Comparison of ENCODE assay signal across 9 cellular contexts in genomic region chr16:28187595-28188004, GRCh38. TPM values are rescaled to one million over a fixed set of nuclear protein-coding genes. Genes with fewer than 3 reads are reported as not detected.
DNase-seq lines count a peak whose midpoint lies in the region; ATAC-seq and TF ChIP-seq lines count a peak whose summit lies in the region.
"Had no signal": no experiment of that assay in that cellular context is flagged by ENCODE, and none has a peak within 500 bp of the region (broad histone marks: within the 10 kb centered on the region; RNA-seq: fewer than 3 reads in every experiment).

No MANE protein-coding gene starts in this region.

- H3K27me3 ChIP-seq in A673 (replicated peaks; ENCODE audit: insufficient read depth, low read depth, low read length, poor library complexity) = no peaks in the 10 kb centered on the region

- peaks cover 51% of the 10 kb centered on the region for H3K4me1 ChIP-seq in A673 (ENCODE audit: insufficient read depth, low read length, poor library complexity, severe bottlenecking)

- DNase-seq in A673 (ENCODE audit: low spot score) = no peak
- DNase-seq in activated naive CD8-positive, alpha-beta T cell treated with anti-CD3 and anti-CD28 coated beads, Interleukin-2, amount 10 ng/mL, durations not matched to agents 7 days and 5 days = no peak
- no peak for DNase-seq in NCI-H748 (lab: John Stamatoyannopoulos, UW; ENCODE audit: unreplicated experiment)
- DNase-seq in omental fat pad (ENCODE audit: low spot score) = no peak
- no peak for DNase-seq in NCI-H2196 (lab: John Stamatoyannopoulos, UW; ENCODE audit: unreplicated experiment)
- no peak for DNase-seq in A172 (ENCODE audit: low spot score)
- DNase-seq: NCI-H524 had no signal

- H3K36me3 ChIP-seq in A673 (ENCODE audit: insufficient read depth, low read length, poor library complexity, severe bottlenecking) = no peaks in the 10 kb centered on the region

- intact Hi-C loops in A673 (cut with micrococcal nuclease; ENCODE audit: unreplicated experiment) = no loop called here

- POLR2A ChIA-PET in A673 (lab: Charles Lee; ENCODE audit: low non-redundant PET) = no interaction called here
- POLR2A ChIA-PET in activated naive CD8-positive, alpha-beta T cell treated with anti-CD3 and anti-CD28 coated beads, Interleukin-2, amount 10 ng/mL, durations not matched to agents 7 days and 5 days (lab: Charles Lee) = interaction anchor here (1.2 to 3.6 kb wide), 3 partner anchors 23 to 46 kb away, joined by 3 to 35 read pairs (median 19); partner anchors contain the start of gene XPO6

- H3K9me3 Mint-ChIP-seq in activated naive CD8-positive, alpha-beta T cell treated with anti-CD3 and anti-CD28 coated beads, Interleukin-2, amount 10 ng/mL, durations not matched to agents 7 days and 5 days = peaks cover 3% of the 10 kb centered on the region

- H3K4me3 Mint-ChIP-seq in activated naive CD8-positive, alpha-beta T cell treated with anti-CD3 and anti-CD28 coated beads, Interleukin-2, amount 10 ng/mL, durations not matched to agents 7 days and 5 days = peak overlapping the region; percentile 77

- H3K36me3 Mint-ChIP-seq in activated naive CD8-positive, alpha-beta T cell treated with anti-CD3 and anti-CD28 coated beads, Interleukin-2, amount 10 ng/mL, durations not matched to agents 7 days and 5 days = peaks cover 30% of the 10 kb centered on the region

- peak; percentile 33 for ATAC-seq in GM19324 (IDR thresholded peaks at IDR 0.05; ENCODE audit: low FRiP score, unreplicated experiment)
- peak; percentile 41 for ATAC-seq in HG03280 (IDR thresholded peaks at IDR 0.05; ENCODE audit: unreplicated experiment)
- peak; percentile 40 for ATAC-seq in activated naive CD8-positive, alpha-beta T cell treated with anti-CD3 and anti-CD28 coated beads, Interleukin-2, amount 10 ng/mL, durations not matched to agents 7 days and 5 days (ENCODE audit: low read depth)
- ATAC-seq in omental fat pad (ENCODE audit: low FRiP score) = no peak

- peak overlapping the region; percentile 57 for H3K27ac ChIP-seq in A673 (ENCODE audit: low read depth, low read length, poor library complexity, severe bottlenecking)

- no peak for TF ChIP-seq CTCF in A673 (conservative IDR thresholded peaks at IDR 0.05; ENCODE audit: low read depth, low read length)
- TF ChIP-seq CTCF in omental fat pad (IDR thresholded peaks at IDR 0.05) = no peak

- H3K27me3 Mint-ChIP-seq in activated naive CD8-positive, alpha-beta T cell treated with anti-CD3 and anti-CD28 coated beads, Interleukin-2, amount 10 ng/mL, durations not matched to agents 7 days and 5 days = no peaks in the 10 kb centered on the region

- peak overlapping the region; percentile 94 for H3K27ac Mint-ChIP-seq in activated naive CD8-positive, alpha-beta T cell treated with anti-CD3 and anti-CD28 coated beads, Interleukin-2, amount 10 ng/mL, durations not matched to agents 7 days and 5 days

- H3K9me3 ChIP-seq in A673 (ENCODE audit: low read depth, low read length, poor library complexity, severe bottlenecking) = peaks cover 6% of the 10 kb centered on the region

- CTCF ChIA-PET in A673 (lab: Charles Lee) = no interaction called here

- no peak overlapping the region for H3K4me3 ChIP-seq in A673 (ENCODE audit: low read depth, low read length, poor library complexity, severe bottlenecking)

- H3K4me1 Mint-ChIP-seq in activated naive CD8-positive, alpha-beta T cell treated with anti-CD3 and anti-CD28 coated beads, Interleukin-2, amount 10 ng/mL, durations not matched to agents 7 days and 5 days = peaks cover 84% of the 10 kb centered on the region

- no TSS peak for BruUV-seq in A673 (replicated peaks; lab: Mats Ljungman, UMichigan)

RNA-seq across cellular contexts. Expression of gene XPO6, which starts 24.2 kb away (rescaled TPM):
- 155 and 159 TPM in 2 replicates for total RNA-seq in A673 (2021)
- total RNA-seq in activated naive CD8-positive, alpha-beta T cell treated with anti-CD3 and anti-CD28 coated beads, Interleukin-2, amount 10 ng/mL, durations not matched to agents 7 days and 5 days = 100 to 1,000 TPM; 261 to 280 TPM
- total RNA-seq in omental fat pad = 100 to 1,000 TPM in 2 of 4 donors, 10 to 100 TPM in 2; 59.5 to 162 (median 118) TPM
- total RNA-seq in A172 (2014; rRNA removed; shearing (Covaris generic)) = 127 and 151 TPM in 2 replicates
